ENCODE assay signal across 18 cellular contexts in genomic region chr7:131623154-131623553, GRCh38.
A peak's percentile ranks its signal among the peaks of the same experiment; 100 is the strongest.
DNase-seq lines count a peak whose midpoint lies in the region; ATAC-seq and TF ChIP-seq lines count a peak whose summit lies in the region.
"Had no signal": no experiment of that assay in that cellular context is flagged by ENCODE, and none has a peak within 500 bp of the region (broad histone marks: within the 10 kb centered on the region; RNA-seq: fewer than 3 reads in every experiment).

No MANE protein-coding gene starts in this region.

- ATAC-seq in left lobe of liver (peak; percentile 57), GM19328 (IDR thresholded peaks at IDR 0.05; ENCODE audit: unreplicated experiment) (no peak)
- no peak for ATAC-seq in stimulated activated effector memory CD8-positive, alpha-beta T cell treated with anti-CD3 and anti-CD28 coated beads, Interleukin-12 subunit alpha, Interleukin-12 subunit beta, amount 100 ng/mL, for 72 hours
- ATAC-seq in activated CD8-positive, alpha-beta T cell treated with anti-CD3 and anti-CD28 coated beads for 36 hours: no peak
- ATAC-seq: activated CD8-positive, alpha-beta memory T cell treated with anti-CD3 and anti-CD28 coated beads, Interleukin-2, amount 10 ng/mL, durations not matched to agents 7 days and 5 days; naive thymus-derived CD8-positive, alpha-beta T cell; WTC11 had no signal

- H3K9me3 ChIP-seq in NT2/D1 (ENCODE audit: insufficient read depth, low read length) (no peaks in the 10 kb centered on the region), endodermal cell (ENCODE audit: control insufficient read depth, low read length) (no peaks in the 10 kb centered on the region), skeletal muscle tissue (ENCODE audit: control insufficient read depth in 3 of 3, low read length in 3 of 3) (no peaks in the 10 kb centered on the region)

- H3K27ac ChIP-seq in endodermal cell (ENCODE audit: low read depth, low read length) (peak overlapping the region; percentile 30), skeletal muscle tissue (ENCODE audit: low read depth, low read length) (peak overlapping the region; percentile 40)
- H3K27ac ChIP-seq: tibial nerve had no signal

- H3K4me3 Mint-ChIP-seq in endodermal cell: no peak overlapping the region
- no peak overlapping the region for H3K4me3 Mint-ChIP-seq in stimulated activated effector memory CD8-positive, alpha-beta T cell treated with anti-CD3 and anti-CD28 coated beads, Interleukin-12 subunit alpha, Interleukin-12 subunit beta, amount 100 ng/mL, for 72 hours
- H3K4me3 Mint-ChIP-seq in activated CD8-positive, alpha-beta T cell treated with anti-CD3 and anti-CD28 coated beads for 36 hours: no peak overlapping the region
- H3K4me3 Mint-ChIP-seq: activated CD8-positive, alpha-beta memory T cell treated with anti-CD3 and anti-CD28 coated beads, Interleukin-2, amount 10 ng/mL, durations not matched to agents 7 days and 5 days; activated naive CD4-positive, alpha-beta T cell treated with anti-CD3 and anti-CD28 coated beads, Interleukin-2, amount 10 ng/mL, durations not matched to agents 7 days and 5 days; naive thymus-derived CD8-positive, alpha-beta T cell; WTC11 had no signal

- no peaks in the 10 kb centered on the region for H3K27me3 ChIP-seq in NT2/D1 (ENCODE audit: insufficient read depth, insufficient read length)
- no peaks in the 10 kb centered on the region for H3K27me3 ChIP-seq in endodermal cell (ENCODE audit: control insufficient read depth, insufficient read depth, low read length, poor library complexity, severe bottlenecking)
- peaks cover 4 to 7% (median 4%) of the 10 kb centered on the region in 3 donors for H3K27me3 ChIP-seq in skeletal muscle tissue (ENCODE audit: control insufficient read depth in 3 of 3, insufficient read depth in 3 of 3, low read length in 3 of 3)
- H3K27me3 ChIP-seq: tibial nerve had no signal

- intact Hi-C loops in activated CD8-positive, alpha-beta T cell treated with anti-CD3 and anti-CD28 coated beads for 36 hours (cut with micrococcal nuclease): no loop called here

- WGBS in endodermal cell (ENCODE audit: insufficient coverage in 1 of 2, insufficient read length in 1 of 2), 2 experiments: 63 to 81% methylated on average over 10 of the region's 10 CpGs

- H3K36me3 Mint-ChIP-seq in endodermal cell (ENCODE audit: low read depth): no peaks in the 10 kb centered on the region
- no peaks in the 10 kb centered on the region for H3K36me3 Mint-ChIP-seq in stimulated activated effector memory CD8-positive, alpha-beta T cell treated with anti-CD3 and anti-CD28 coated beads, Interleukin-12 subunit alpha, Interleukin-12 subunit beta, amount 100 ng/mL, for 72 hours
- H3K36me3 Mint-ChIP-seq in activated CD8-positive, alpha-beta T cell treated with anti-CD3 and anti-CD28 coated beads for 36 hours (ENCODE audit: low read depth): no peaks in the 10 kb centered on the region
- H3K36me3 Mint-ChIP-seq: activated CD8-positive, alpha-beta memory T cell treated with anti-CD3 and anti-CD28 coated beads, Interleukin-2, amount 10 ng/mL, durations not matched to agents 7 days and 5 days; activated naive CD4-positive, alpha-beta T cell treated with anti-CD3 and anti-CD28 coated beads, Interleukin-2, amount 10 ng/mL, durations not matched to agents 7 days and 5 days; naive thymus-derived CD8-positive, alpha-beta T cell; WTC11 had no signal

- POLR2A ChIA-PET in activated CD8-positive, alpha-beta T cell treated with anti-CD3 and anti-CD28 coated beads for 36 hours (lab: Charles Lee): no interaction called here

- peaks cover 24% of the 10 kb centered on the region for H3K4me1 ChIP-seq in NT2/D1 (ENCODE audit: insufficient read depth, insufficient read length)
- H3K4me1 ChIP-seq in endodermal cell (ENCODE audit: control insufficient read depth, insufficient read depth, low read length): peaks cover 55% of the 10 kb centered on the region
- peaks cover 4 to 18% (median 10%) of the 10 kb centered on the region in 3 donors for H3K4me1 ChIP-seq in skeletal muscle tissue (ENCODE audit: control insufficient read depth in 3 of 3, insufficient read depth in 3 of 3, low read length in 3 of 3)

- H3K27ac Mint-ChIP-seq in endodermal cell: peak overlapping the region; percentile 92
- no peak overlapping the region for H3K27ac Mint-ChIP-seq in stimulated activated effector memory CD8-positive, alpha-beta T cell treated with anti-CD3 and anti-CD28 coated beads, Interleukin-12 subunit alpha, Interleukin-12 subunit beta, amount 100 ng/mL, for 72 hours
- H3K27ac Mint-ChIP-seq in activated CD8-positive, alpha-beta T cell treated with anti-CD3 and anti-CD28 coated beads for 36 hours: no peak overlapping the region
- H3K27ac Mint-ChIP-seq: activated CD8-positive, alpha-beta memory T cell treated with anti-CD3 and anti-CD28 coated beads, Interleukin-2, amount 10 ng/mL, durations not matched to agents 7 days and 5 days; activated naive CD4-positive, alpha-beta T cell treated with anti-CD3 and anti-CD28 coated beads, Interleukin-2, amount 10 ng/mL, durations not matched to agents 7 days and 5 days; naive thymus-derived CD8-positive, alpha-beta T cell had no signal

- in situ Hi-C loops in GM13976 (cut with MboI; ENCODE audit: low sequenced_read_pairs, unreplicated experiment): no loop called here

- CTCF ChIA-PET in activated CD8-positive, alpha-beta T cell treated with anti-CD3 and anti-CD28 coated beads for 36 hours (lab: Charles Lee): no interaction called here

- no peaks in the 10 kb centered on the region for H3K27me3 Mint-ChIP-seq in endodermal cell (ENCODE audit: insufficient read depth)
- peaks cover 4% of the 10 kb centered on the region for H3K27me3 Mint-ChIP-seq in activated CD8-positive, alpha-beta T cell treated with anti-CD3 and anti-CD28 coated beads for 36 hours

- TF ChIP-seq CTCF in endodermal cell (conservative IDR thresholded peaks at IDR 0.05) (no peak), GM13976 (IDR thresholded peaks at IDR 0.05; ENCODE audit: borderline replicate concordance, control extremely low read depth, extremely low read depth, insufficient read depth, missing control alignments) (no peak)
- no peak for TF ChIP-seq CTCF in activated CD8-positive, alpha-beta T cell treated with anti-CD3 and anti-CD28 coated beads for 36 hours (IDR thresholded peaks at IDR 0.05)

- peaks cover 89% of the 10 kb centered on the region for H3K4me1 Mint-ChIP-seq in endodermal cell
- no peaks in the 10 kb centered on the region for H3K4me1 Mint-ChIP-seq in stimulated activated effector memory CD8-positive, alpha-beta T cell treated with anti-CD3 and anti-CD28 coated beads, Interleukin-12 subunit alpha, Interleukin-12 subunit beta, amount 100 ng/mL, for 72 hours
- no peaks in the 10 kb centered on the region for H3K4me1 Mint-ChIP-seq in activated CD8-positive, alpha-beta T cell treated with anti-CD3 and anti-CD28 coated beads for 36 hours (ENCODE audit: low read depth)
- H3K4me1 Mint-ChIP-seq: activated CD8-positive, alpha-beta memory T cell treated with anti-CD3 and anti-CD28 coated beads, Interleukin-2, amount 10 ng/mL, durations not matched to agents 7 days and 5 days; activated naive CD4-positive, alpha-beta T cell treated with anti-CD3 and anti-CD28 coated beads, Interleukin-2, amount 10 ng/mL, durations not matched to agents 7 days and 5 days; naive thymus-derived CD8-positive, alpha-beta T cell had no signal

- H3K4me3 ChIP-seq in NT2/D1 (ENCODE audit: insufficient read length, low read depth) (no peak overlapping the region), endodermal cell (ENCODE audit: low read length) (no peak overlapping the region), skeletal muscle tissue (ENCODE audit: low read length in 3 of 3) (no peak overlapping the region)
- H3K4me3 ChIP-seq: tibial nerve had no signal

- no peaks in the 10 kb centered on the region for H3K9me3 Mint-ChIP-seq in endodermal cell
- no peaks in the 10 kb centered on the region for H3K9me3 Mint-ChIP-seq in stimulated activated effector memory CD8-positive, alpha-beta T cell treated with anti-CD3 and anti-CD28 coated beads, Interleukin-12 subunit alpha, Interleukin-12 subunit beta, amount 100 ng/mL, for 72 hours
- H3K9me3 Mint-ChIP-seq in activated CD8-positive, alpha-beta T cell treated with anti-CD3 and anti-CD28 coated beads for 36 hours: no peaks in the 10 kb centered on the region
- H3K9me3 Mint-ChIP-seq: activated naive CD4-positive, alpha-beta T cell treated with anti-CD3 and anti-CD28 coated beads, Interleukin-2, amount 10 ng/mL, durations not matched to agents 7 days and 5 days; naive thymus-derived CD8-positive, alpha-beta T cell; WTC11 had no signal

- no peaks in the 10 kb centered on the region for H3K36me3 ChIP-seq in NT2/D1 (ENCODE audit: insufficient read depth, insufficient read length, low read length)
- H3K36me3 ChIP-seq in endodermal cell (ENCODE audit: control insufficient read depth, insufficient read depth, low read length): no peaks in the 10 kb centered on the region
- no peaks in the 10 kb centered on the region for H3K36me3 ChIP-seq in skeletal muscle tissue (ENCODE audit: control insufficient read depth in 3 of 3, insufficient read depth in 3 of 3, low read length in 3 of 3)
- H3K36me3 ChIP-seq: tibial nerve had no signal

- H3K9ac ChIP-seq in NT2/D1 (ENCODE audit: insufficient read length, low read depth): peak overlapping the region; percentile 36
- no peak overlapping the region for H3K9ac ChIP-seq in endodermal cell (ENCODE audit: extremely low read depth, low read length, poor library complexity, severe bottlenecking)
- H3K9ac ChIP-seq in skeletal muscle tissue (ENCODE audit: low read depth in 1 of 3, low read length in 3 of 3): no peak overlapping the region

- DNase-seq in NT2/D1 (ENCODE audit: low read depth, low spot score) (no peak), endodermal cell (peak; percentile 79), left lobe of liver (ENCODE audit: low spot score) (peak; percentile 48), GM13976 (ENCODE audit: low spot score) (no peak)
- DNase-seq in stimulated activated effector memory CD8-positive, alpha-beta T cell treated with anti-CD3 and anti-CD28 coated beads, Interleukin-12 subunit alpha, Interleukin-12 subunit beta, amount 100 ng/mL, for 72 hours (ENCODE audit: low spot score in 2 of 2): no peak
- DNase-seq in activated CD8-positive, alpha-beta T cell treated with anti-CD3 and anti-CD28 coated beads for 36 hours: no peak
- DNase-seq: activated CD8-positive, alpha-beta memory T cell treated with anti-CD3 and anti-CD28 coated beads, Interleukin-2, amount 10 ng/mL, durations not matched to agents 7 days and 5 days; activated naive CD4-positive, alpha-beta T cell treated with anti-CD3 and anti-CD28 coated beads, Interleukin-2, amount 10 ng/mL, durations not matched to agents 7 days and 5 days; central memory CD4-positive, alpha-beta T cell; GOT3; naive thymus-derived CD8-positive, alpha-beta T cell; RPMI8226; stimulated activated CD4-positive, alpha-beta T cell treated with anti-CD3 and anti-CD28 coated beads, Interleukin-2, amount 100 ng/mL, for 48 hours; stimulated activated CD8-positive, alpha-beta memory T cell treated with anti-CD3 and anti-CD28 coated beads, Interleukin-4, amount 100 ng/mL, for 48 hours had no signal

Comparison
In these comparisons a context has a peak if more than half of its experiments do, and no peak if none do; other contexts are left out.
1. DNase-seq: peak in endodermal cell (single experiment) and left lobe of liver (single experiment); none in NT2/D1 (single experiment), stimulated activated effector memory CD8-positive, alpha-beta T cell treated with anti-CD3 and anti-CD28 coated beads, Interleukin-12 subunit alpha, Interleukin-12 subunit beta, amount 100 ng/mL, for 72 hours (0 of 2), GM13976 (single experiment) and activated CD8-positive, alpha-beta T cell treated with anti-CD3 and anti-CD28 coated beads for 36 hours (single experiment).